In genomic region chr17:48615963-48616718, GRCh38 we compare ENCODE assay signal across 1 cellular context.
TF ChIP-seq lines count a peak whose summit lies in the region.

No MANE protein-coding gene starts in this region.

TF ChIP-seq in H1, 55 proteins besides CTCF, POLR2A, EP300 and RAD21:
- TF ChIP-seq SUZ12 (IDR thresholded peaks at IDR 0.05; ENCODE audit: low read length), result peak; percentile 93
- no peak for TF ChIP-seq TAF7 (optimal IDR thresholded peaks at IDR 0.05; ENCODE audit: borderline replicate concordance, low read depth, low read length)
- TF ChIP-seq RXRA (IDR thresholded peaks at IDR 0.05; ENCODE audit: insufficient read depth, low read depth, low read length), result no peak
- TF ChIP-seq RNF2 (IDR thresholded peaks at IDR 0.05; ENCODE audit: borderline replicate concordance, low read depth, low read length, missing control alignments, poor library complexity, severe bottlenecking), result peak; percentile 93
- peak; percentile 94 for TF ChIP-seq EZH2 (IDR thresholded peaks at IDR 0.05; ENCODE audit: low read depth, low read length, severe bottlenecking)
